In genomic region chr3:150546226-150547044, GRCh38 we compare ENCODE assay signal across 1 cellular context.
TF ChIP-seq lines count a peak whose summit lies in the region.

Gene EIF2A (plus strand): TSS chr3:150546787. CDS start chr3:150546803, 16 bp downstream.
Gene SERP1 (minus strand): TSS chr3:150546496. CDS start chr3:150546135, 361 bp downstream.

TF ChIP-seq in HepG2, 621 proteins besides CTCF, POLR2A, EP300 and RAD21 (continued from another document and continues in another):
- no peak; the same call in none of the 2 replicates for TF ChIP-seq AHDC1 (CRISPR knock-in tag; IDR thresholded peaks at IDR 0.05; ENCODE audit: borderline replicate concordance)
- TF ChIP-seq ZNF615 (CRISPR knock-in tag; IDR thresholded peaks at IDR 0.05; ENCODE audit: borderline replicate concordance): no peak
- TF ChIP-seq YEATS4 (CRISPR knock-in tag; IDR thresholded peaks at IDR 0.05; ENCODE audit: borderline replicate concordance): peak; percentile 92; the same call in 1 of the 2 replicates
- TF ChIP-seq KAT7 (CRISPR knock-in tag; IDR thresholded peaks at IDR 0.05; ENCODE audit: borderline replicate concordance): peak; percentile 99; the same call in 1 of the 2 replicates
- no peak for TF ChIP-seq MLLT10 (CRISPR knock-in tag; IDR thresholded peaks at IDR 0.05)
- no peak for TF ChIP-seq ATRX (CRISPR knock-in tag; IDR thresholded peaks at IDR 0.05; ENCODE audit: borderline replicate concordance)
- TF ChIP-seq KLF15 (CRISPR knock-in tag; IDR thresholded peaks at IDR 0.05; ENCODE audit: borderline replicate concordance): peak; percentile 72; the same call in 1 of the 2 replicates
- peak; percentile 84; the same call in 1 of the 2 replicates for TF ChIP-seq CSRNP2 (CRISPR knock-in tag; conservative IDR thresholded peaks at IDR 0.05; ENCODE audit: low read depth)
- TF ChIP-seq, protein P1, sequence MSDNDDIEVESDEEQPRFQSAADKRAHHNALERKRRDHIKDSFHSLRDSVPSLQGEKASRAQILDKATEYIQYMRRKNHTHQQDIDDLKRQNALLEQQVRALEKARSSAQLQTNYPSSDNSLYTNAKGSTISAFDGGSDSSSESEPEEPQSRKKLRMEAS (IDR thresholded peaks at IDR 0.05): peak; percentile 80
- TF ChIP-seq PITX1 (CRISPR knock-in tag; IDR thresholded peaks at IDR 0.05): peak; percentile 69; the same call in 1 of the 2 replicates
- peak; percentile 92 for TF ChIP-seq POLR2G (IDR thresholded peaks at IDR 0.05; ENCODE audit: low read depth, low read length)
- no peak for TF ChIP-seq HHEX (CRISPR knock-in tag; IDR thresholded peaks at IDR 0.05)
- TF ChIP-seq EHMT2 (IDR thresholded peaks at IDR 0.05; ENCODE audit: borderline replicate concordance, low read depth, low read length): no peak
- TF ChIP-seq ASH2L (IDR thresholded peaks at IDR 0.05; ENCODE audit: insufficient read length, low read depth, low read length): peak; percentile 96
- TF ChIP-seq NFKB2 (CRISPR knock-in tag; IDR thresholded peaks at IDR 0.05; ENCODE audit: borderline replicate concordance): peak; percentile 28; the same call in 1 of the 2 replicates
- 0 out of 2 replicates have a peak, but pooled peaks have one; percentile 48 for TF ChIP-seq MZF1 (CRISPR knock-in tag; IDR thresholded peaks at IDR 0.05; ENCODE audit: borderline replicate concordance)
- peak; percentile 39 for TF ChIP-seq TAF15 (IDR thresholded peaks at IDR 0.05; ENCODE audit: low read depth, low read length, poor library complexity, severe bottlenecking)
- no peak for TF ChIP-seq ZNF33A (CRISPR knock-in tag; IDR thresholded peaks at IDR 0.05; ENCODE audit: borderline replicate concordance)
- TF ChIP-seq ZFP82 (CRISPR knock-in tag; IDR thresholded peaks at IDR 0.05; ENCODE audit: borderline replicate concordance): peak; percentile 77; the same call in 1 of the 2 replicates
- peak; percentile 94 for TF ChIP-seq CCDC6 (CRISPR knock-in tag; IDR thresholded peaks at IDR 0.05)
- TF ChIP-seq ZNF326 (CRISPR knock-in tag; IDR thresholded peaks at IDR 0.05; ENCODE audit: borderline replicate concordance): no peak
- peak; percentile 95 for TF ChIP-seq THAP11 (CRISPR knock-in tag; IDR thresholded peaks at IDR 0.05)
- TF ChIP-seq, protein P2, sequence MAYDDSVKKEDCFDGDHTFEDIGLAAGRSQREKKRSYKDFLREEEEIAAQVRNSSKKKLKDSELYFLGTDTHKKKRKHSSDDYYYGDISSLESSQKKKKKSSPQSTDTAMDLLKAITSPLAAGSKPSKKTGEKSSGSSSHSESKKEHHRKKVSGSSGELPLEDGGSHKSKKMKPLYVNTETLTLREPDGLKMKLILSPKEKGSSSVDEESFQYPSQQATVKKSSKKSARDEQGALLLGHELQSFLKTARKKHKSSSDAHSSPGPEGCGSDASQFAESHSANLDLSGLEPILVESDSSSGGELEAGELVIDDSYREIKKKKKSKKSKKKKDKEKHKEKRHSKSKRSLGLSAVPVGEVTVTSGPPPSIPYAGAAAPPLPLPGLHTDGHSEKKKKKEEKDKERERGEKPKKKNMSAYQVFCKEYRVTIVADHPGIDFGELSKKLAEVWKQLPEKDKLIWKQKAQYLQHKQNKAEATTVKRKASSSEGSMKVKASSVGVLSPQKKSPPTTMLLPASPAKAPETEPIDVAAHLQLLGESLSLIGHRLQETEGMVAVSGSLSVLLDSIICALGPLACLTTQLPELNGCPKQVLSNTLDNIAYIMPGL (CRISPR knock-in tag; IDR thresholded peaks at IDR 0.05; ENCODE audit: borderline replicate concordance in 1 of 2, low read depth in 1 of 2): peak; percentile 81 to 95; a peak in 3 of 4 replicates
- 0 out of 2 replicates have a peak, but pooled peaks have one; percentile 54 for TF ChIP-seq GATA4 (IDR thresholded peaks at IDR 0.05; ENCODE audit: borderline replicate concordance, low read depth)
- TF ChIP-seq GFI1 (CRISPR knock-in tag; IDR thresholded peaks at IDR 0.05; ENCODE audit: borderline replicate concordance): peak; percentile 54; the same call in 1 of the 2 replicates
- peak; percentile 12; the same call in 1 of the 2 replicates for TF ChIP-seq ZBTB26 (CRISPR knock-in tag; IDR thresholded peaks at IDR 0.05; ENCODE audit: borderline replicate concordance)
- TF ChIP-seq SSRP1 (CRISPR knock-in tag; IDR thresholded peaks at IDR 0.05): no peak
- TF ChIP-seq HOXA7 (CRISPR knock-in tag; IDR thresholded peaks at IDR 0.05): no peak
- no peak for TF ChIP-seq GPBP1L1 (CRISPR knock-in tag; IDR thresholded peaks at IDR 0.05)
- peak; percentile 80; the same call in 1 of the 2 replicates for TF ChIP-seq IRF9 (CRISPR knock-in tag; IDR thresholded peaks at IDR 0.05; ENCODE audit: borderline replicate concordance)
- TF ChIP-seq, protein P3, sequence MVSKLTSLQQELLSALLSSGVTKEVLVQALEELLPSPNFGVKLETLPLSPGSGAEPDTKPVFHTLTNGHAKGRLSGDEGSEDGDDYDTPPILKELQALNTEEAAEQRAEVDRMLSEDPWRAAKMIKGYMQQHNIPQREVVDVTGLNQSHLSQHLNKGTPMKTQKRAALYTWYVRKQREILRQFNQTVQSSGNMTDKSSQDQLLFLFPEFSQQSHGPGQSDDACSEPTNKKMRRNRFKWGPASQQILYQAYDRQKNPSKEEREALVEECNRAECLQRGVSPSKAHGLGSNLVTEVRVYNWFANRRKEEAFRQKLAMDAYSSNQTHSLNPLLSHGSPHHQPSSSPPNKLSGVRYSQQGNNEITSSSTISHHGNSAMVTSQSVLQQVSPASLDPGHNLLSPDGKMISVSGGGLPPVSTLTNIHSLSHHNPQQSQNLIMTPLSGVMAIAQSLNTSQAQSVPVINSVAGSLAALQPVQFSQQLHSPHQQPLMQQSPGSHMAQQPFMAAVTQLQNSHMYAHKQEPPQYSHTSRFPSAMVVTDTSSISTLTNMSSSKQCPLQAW (CRISPR knock-in tag; IDR thresholded peaks at IDR 0.05): peak; percentile 88
- peak; percentile 86 for TF ChIP-seq EED (CRISPR knock-in tag; IDR thresholded peaks at IDR 0.05)
- TF ChIP-seq ZBTB20 (CRISPR knock-in tag; IDR thresholded peaks at IDR 0.05; ENCODE audit: borderline replicate concordance, low read depth): peak; percentile 83
- peak; percentile 40; the same call in 1 of the 2 replicates for TF ChIP-seq RFX5 (IDR thresholded peaks at IDR 0.05; ENCODE audit: low read depth, low read length)
- 0 out of 2 replicates have a peak, but pooled peaks have one; percentile 39 for TF ChIP-seq KLF11 (CRISPR knock-in tag; IDR thresholded peaks at IDR 0.05)
- 0 out of 2 replicates have a peak, but pooled peaks have one; percentile 36 for TF ChIP-seq TEF (CRISPR knock-in tag; IDR thresholded peaks at IDR 0.05)
- no peak for TF ChIP-seq ZSCAN22 (CRISPR knock-in tag; IDR thresholded peaks at IDR 0.05)
- TF ChIP-seq, protein P4, sequence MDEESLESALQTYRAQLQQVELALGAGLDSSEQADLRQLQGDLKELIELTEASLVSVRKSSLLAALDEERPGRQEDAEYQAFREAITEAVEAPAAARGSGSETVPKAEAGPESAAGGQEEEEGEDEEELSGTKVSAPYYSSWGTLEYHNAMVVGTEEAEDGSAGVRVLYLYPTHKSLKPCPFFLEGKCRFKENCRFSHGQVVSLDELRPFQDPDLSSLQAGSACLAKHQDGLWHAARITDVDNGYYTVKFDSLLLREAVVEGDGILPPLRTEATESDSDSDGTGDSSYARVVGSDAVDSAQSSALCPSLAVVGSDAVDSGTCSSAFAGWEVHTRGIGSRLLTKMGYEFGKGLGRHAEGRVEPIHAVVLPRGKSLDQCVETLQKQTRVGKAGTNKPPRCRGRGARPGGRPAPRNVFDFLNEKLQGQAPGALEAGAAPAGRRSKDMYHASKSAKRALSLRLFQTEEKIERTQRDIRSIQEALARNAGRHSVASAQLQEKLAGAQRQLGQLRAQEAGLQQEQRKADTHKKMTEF (CRISPR knock-in tag; IDR thresholded peaks at IDR 0.05): peak; percentile 77
- 0 out of 2 replicates have a peak, but pooled peaks have one; percentile 70 for TF ChIP-seq PHF21A (CRISPR knock-in tag; IDR thresholded peaks at IDR 0.05)
- TF ChIP-seq ZSCAN31 (CRISPR knock-in tag; IDR thresholded peaks at IDR 0.05; ENCODE audit: low read depth): peak; percentile 95
- TF ChIP-seq RFXANK (CRISPR knock-in tag; IDR thresholded peaks at IDR 0.05): no peak
- 0 out of 2 replicates have a peak, but pooled peaks have one; percentile 28 for TF ChIP-seq SMAD9 (CRISPR knock-in tag; IDR thresholded peaks at IDR 0.05)
- TF ChIP-seq ZBTB38 (CRISPR knock-in tag; IDR thresholded peaks at IDR 0.05): peak; percentile 62
- peak; percentile 24; the same call in 1 of the 2 replicates for TF ChIP-seq TP53 (CRISPR knock-in tag; conservative IDR thresholded peaks at IDR 0.05)
- 0 out of 2 replicates have a peak, but pooled peaks have one; percentile 4 for TF ChIP-seq ZFP36L1 (CRISPR knock-in tag; IDR thresholded peaks at IDR 0.05)
- TF ChIP-seq MIXL1 (CRISPR knock-in tag; IDR thresholded peaks at IDR 0.05): no peak; the same call in 1 of the 2 replicates
